In genomic region chr17:77645441-77646430, GRCh38 we compare ENCODE assay signal across 8 cellular contexts.
A peak's percentile ranks its signal among the peaks of the same experiment; 100 is the strongest.
DNase-seq lines count a peak whose midpoint lies in the region; ATAC-seq and TF ChIP-seq lines count a peak whose summit lies in the region.

No MANE protein-coding gene starts in this region.

- H3K79me2 ChIP-seq in PC-3 (ENCODE audit: low read length), result no peaks in the 10 kb centered on the region

- no peaks in the 10 kb centered on the region for H3K9me3 Mint-ChIP-seq in activated T-helper 1 cell treated with anti-CD3 and anti-CD28 coated beads, Interleukin-12 subunit alpha, Interleukin-12 subunit beta, Interleukin-2, Interleukin-4 antibody, amounts not matched to agents 30 ng/mL and 10 ng/mL and 1 ng/mL, durations not matched to agents 14 hours and 24 hours and 36 hours
- no peaks in the 10 kb centered on the region for H3K9me3 Mint-ChIP-seq in naive thymus-derived CD8-positive, alpha-beta T cell

- H3K4me2 ChIP-seq in PC-3 (ENCODE audit: low read length), result peak overlapping the region; percentile 40

- H2AFZ ChIP-seq in PC-3 (ENCODE audit: low read length), result 0 out of 2 replicates have a peak overlapping the region, but pooled peaks have one; percentile 4

- H3K4me1 Mint-ChIP-seq in activated T-helper 1 cell treated with anti-CD3 and anti-CD28 coated beads, Interleukin-12 subunit alpha, Interleukin-12 subunit beta, Interleukin-2, Interleukin-4 antibody, amounts not matched to agents 30 ng/mL and 10 ng/mL and 1 ng/mL, durations not matched to agents 14 hours and 24 hours and 36 hours (ENCODE audit: low read depth), result peaks cover 24% of the 10 kb centered on the region
- H3K4me1 Mint-ChIP-seq in naive thymus-derived CD8-positive, alpha-beta T cell, result peaks cover 18 to 42% (median 29%) of the 10 kb centered on the region in 4 donors

- TF ChIP-seq POLR2A in sigmoid colon (IDR thresholded peaks at IDR 0.05), result no peak

- no peaks in the 10 kb centered on the region for H3F3A ChIP-seq in PC-3 (ENCODE audit: low read length, unreplicated experiment)

- no peaks in the 10 kb centered on the region for H3K36me3 Mint-ChIP-seq in activated T-helper 1 cell treated with anti-CD3 and anti-CD28 coated beads, Interleukin-12 subunit alpha, Interleukin-12 subunit beta, Interleukin-2, Interleukin-4 antibody, amounts not matched to agents 30 ng/mL and 10 ng/mL and 1 ng/mL, durations not matched to agents 14 hours and 24 hours and 36 hours (ENCODE audit: low read depth)
- no peaks in the 10 kb centered on the region for H3K36me3 Mint-ChIP-seq in naive thymus-derived CD8-positive, alpha-beta T cell

- H3K27ac Mint-ChIP-seq in activated T-helper 1 cell treated with anti-CD3 and anti-CD28 coated beads, Interleukin-12 subunit alpha, Interleukin-12 subunit beta, Interleukin-2, Interleukin-4 antibody, amounts not matched to agents 30 ng/mL and 10 ng/mL and 1 ng/mL, durations not matched to agents 14 hours and 24 hours and 36 hours, result peak overlapping the region; percentile 86
- H3K27ac Mint-ChIP-seq in naive thymus-derived CD8-positive, alpha-beta T cell, result peak overlapping the region; percentile 89 to 98 (median 97)

- H3K27me3 Mint-ChIP-seq in activated T-helper 1 cell treated with anti-CD3 and anti-CD28 coated beads, Interleukin-12 subunit alpha, Interleukin-12 subunit beta, Interleukin-2, Interleukin-4 antibody, amounts not matched to agents 30 ng/mL and 10 ng/mL and 1 ng/mL, durations not matched to agents 14 hours and 24 hours and 36 hours (ENCODE audit: insufficient read depth), result peaks cover 8% of the 10 kb centered on the region
- no peaks in the 10 kb centered on the region for H3K27me3 Mint-ChIP-seq in naive thymus-derived CD8-positive, alpha-beta T cell

- 59 to 67% methylated on average over 29 of the region's 29 CpGs for WGBS in sigmoid colon, 2 donors

- POLR2A ChIA-PET in PC-3 (lab: Charles Lee; ENCODE audit: unreplicated experiment), result no interaction called here
- POLR2A ChIA-PET in naive thymus-derived CD8-positive, alpha-beta T cell (lab: Charles Lee), result interaction anchor here (0.8 to 3.8 kb wide), 14 partner anchors 10 to 312 kb away, joined by 3 to 36 read pairs (median 4); partner anchors contain the start of gene TNRC6C

- peak; percentile 29 for ATAC-seq in PC-3
- peak; percentile 90 to 95 for ATAC-seq in naive thymus-derived CD8-positive, alpha-beta T cell
- ATAC-seq in stimulated activated naive CD8-positive, alpha-beta T cell treated with anti-CD3 and anti-CD28 coated beads, Interleukin-15, Interleukin-2, amounts not matched to agents 100 U/mL and 50 U/mL, for 24 hours, result peak; percentile 81
- no peak for ATAC-seq in HG03108 (IDR thresholded peaks at IDR 0.05; ENCODE audit: unreplicated experiment)
- ATAC-seq in HG02759 (IDR thresholded peaks at IDR 0.05; ENCODE audit: unreplicated experiment), result no peak
- no peak for ATAC-seq in left lung

- H3K36me3 ChIP-seq in PC-3 (ENCODE audit: low read depth, low read length), result no peaks in the 10 kb centered on the region
- H3K36me3 ChIP-seq in left lung, result no peaks in the 10 kb centered on the region
- H3K36me3 ChIP-seq in sigmoid colon, result no peaks in the 10 kb centered on the region

- H3K9me3 ChIP-seq in PC-3 (ENCODE audit: low read length) (no peaks in the 10 kb centered on the region), left lung (peaks cover 0 to 3% of the 10 kb centered on the region in 2 donors), sigmoid colon (no peaks in the 10 kb centered on the region)

- DNase-seq in PC-3, result peak; percentile 38
- peak; percentile 19 for DNase-seq in activated T-helper 1 cell treated with anti-CD3 and anti-CD28 coated beads, Interleukin-12 subunit alpha, Interleukin-12 subunit beta, Interleukin-2, Interleukin-4 antibody, amounts not matched to agents 30 ng/mL and 10 ng/mL and 1 ng/mL, durations not matched to agents 14 hours and 24 hours and 36 hours (ENCODE audit: low spot score)
- DNase-seq in naive thymus-derived CD8-positive, alpha-beta T cell, result peak; percentile 22 to 82 (median 70)
- DNase-seq in stimulated activated naive CD8-positive, alpha-beta T cell treated with anti-CD3 and anti-CD28 coated beads, Interleukin-15, Interleukin-2, amounts not matched to agents 100 U/mL and 50 U/mL, for 24 hours, result peak; percentile 66
- no peak for DNase-seq in left lung
- no peak for DNase-seq in sigmoid colon

- TF ChIP-seq EP300 in sigmoid colon (IDR thresholded peaks at IDR 0.05), result no peak

- peaks cover 59% of the 10 kb centered on the region for H3K27me3 ChIP-seq in PC-3 (ENCODE audit: low read length)
- peaks cover 0 to 30% of the 10 kb centered on the region in 2 donors for H3K27me3 ChIP-seq in left lung
- no peaks in the 10 kb centered on the region for H3K27me3 ChIP-seq in sigmoid colon

- TF ChIP-seq CTCF in PC-3 (conservative IDR thresholded peaks at IDR 0.05; ENCODE audit: low read depth, low read length) (no peak), left lung (IDR thresholded peaks at IDR 0.05) (no peak), sigmoid colon (IDR thresholded peaks at IDR 0.05) (no peak)

- 0 out of 2 replicates have a peak overlapping the region, but pooled peaks have one; percentile 7 for H3K4me3 ChIP-seq in PC-3 (ENCODE audit: low read length)
- no peak overlapping the region for H3K4me3 ChIP-seq in left lung
- H3K4me3 ChIP-seq in sigmoid colon, result no peak overlapping the region

- CTCF ChIA-PET in PC-3 (lab: Charles Lee), result no interaction called here

- intact Hi-C loops in PC-3 (cut with micrococcal nuclease), result no loop called here
- intact Hi-C loops in activated T-helper 1 cell treated with anti-CD3 and anti-CD28 coated beads, Interleukin-12 subunit alpha, Interleukin-12 subunit beta, Interleukin-2, Interleukin-4 antibody, amounts not matched to agents 30 ng/mL and 10 ng/mL and 1 ng/mL, durations not matched to agents 14 hours and 24 hours and 36 hours (cut with micrococcal nuclease), result loop anchor here (1.0 to 5.0 kb wide), 4 partner anchors 11 to 367 kb away; no protein-coding TSS in a partner anchor
- intact Hi-C loops in left lung (cut with DNase I), result no loop called here
- intact Hi-C loops in sigmoid colon (cut with DNase I), result no loop called here

- H3K4me1 ChIP-seq in PC-3 (ENCODE audit: insufficient read depth, low read length), result peaks cover 22% of the 10 kb centered on the region
- no peaks in the 10 kb centered on the region for H3K4me1 ChIP-seq in left lung
- H3K4me1 ChIP-seq in sigmoid colon, result no peaks in the 10 kb centered on the region

- no TSS peak for BruUV-seq in PC-3 (replicated peaks; lab: Mats Ljungman, UMichigan)

- peak overlapping the region; percentile 40 for H3K4me3 Mint-ChIP-seq in activated T-helper 1 cell treated with anti-CD3 and anti-CD28 coated beads, Interleukin-12 subunit alpha, Interleukin-12 subunit beta, Interleukin-2, Interleukin-4 antibody, amounts not matched to agents 30 ng/mL and 10 ng/mL and 1 ng/mL, durations not matched to agents 14 hours and 24 hours and 36 hours
- peak overlapping the region; percentile 74 to 90 (median 84) for H3K4me3 Mint-ChIP-seq in naive thymus-derived CD8-positive, alpha-beta T cell

- H3K27ac ChIP-seq in PC-3 (ENCODE audit: low read length) (no peak overlapping the region), left lung (no peak overlapping the region), sigmoid colon (no peak overlapping the region)

- no peaks in the 10 kb centered on the region for H3K9me2 ChIP-seq in PC-3 (replicated peaks; ENCODE audit: low read length)

- H3K9ac ChIP-seq in PC-3 (ENCODE audit: low read length), result no peak overlapping the region

- no peaks in the 10 kb centered on the region for H4K20me1 ChIP-seq in PC-3 (ENCODE audit: low read length)

Comparison
In these comparisons a context has a peak if more than half of its experiments do, and no peak if none do; other contexts are left out.
1. ATAC-seq: peak in PC-3 (single experiment), naive thymus-derived CD8-positive, alpha-beta T cell (2 of 2) and stimulated activated naive CD8-positive, alpha-beta T cell treated with anti-CD3 and anti-CD28 coated beads, Interleukin-15, Interleukin-2, amounts not matched to agents 100 U/mL and 50 U/mL, for 24 hours (single experiment); none in HG03108 (single experiment), HG02759 (single experiment) and left lung (single experiment).
2. DNase-seq: peak in PC-3 (single experiment), activated T-helper 1 cell treated with anti-CD3 and anti-CD28 coated beads, Interleukin-12 subunit alpha, Interleukin-12 subunit beta, Interleukin-2, Interleukin-4 antibody, amounts not matched to agents 30 ng/mL and 10 ng/mL and 1 ng/mL, durations not matched to agents 14 hours and 24 hours and 36 hours (single experiment), naive thymus-derived CD8-positive, alpha-beta T cell (10 of 10) and stimulated activated naive CD8-positive, alpha-beta T cell treated with anti-CD3 and anti-CD28 coated beads, Interleukin-15, Interleukin-2, amounts not matched to agents 100 U/mL and 50 U/mL, for 24 hours (single experiment); none in left lung (0 of 2) and sigmoid colon (single experiment).